In the genomic region with DNA sequence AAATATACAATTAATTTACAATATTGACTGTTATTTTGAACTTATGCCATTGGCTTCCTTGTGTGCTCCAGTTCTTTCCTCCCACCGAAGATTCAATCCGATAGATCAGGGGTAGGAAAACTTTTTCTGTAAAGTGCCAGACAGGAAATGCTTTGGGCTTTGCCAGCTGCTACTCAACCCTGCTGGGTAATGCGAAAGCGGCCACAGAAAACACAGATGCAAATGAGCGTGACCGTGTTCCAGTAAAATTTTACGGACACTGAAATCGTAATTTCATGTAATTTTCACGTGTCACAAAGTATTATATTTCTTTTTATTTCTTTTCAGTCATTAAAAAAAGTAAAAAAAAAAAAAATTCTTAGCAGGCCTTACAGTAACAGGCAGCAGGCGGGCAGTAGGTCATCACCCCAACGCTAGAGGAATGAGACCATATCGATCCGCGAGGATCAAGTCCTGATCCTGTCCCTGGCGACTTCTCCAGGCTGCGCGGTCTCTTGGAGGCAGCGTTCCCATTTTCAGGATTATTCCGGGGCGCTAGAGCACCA, we compare ENCODE assay signal across 1 cellular context.
A peak's percentile ranks its signal among the peaks of the same experiment; 100 is the strongest.
TF ChIP-seq lines count a peak whose summit lies in the region.

No MANE protein-coding gene starts in this region.

TF ChIP-seq in H1, 55 proteins besides CTCF, POLR2A, EP300 and RAD21:
- TF ChIP-seq SIN3A (conservative IDR thresholded peaks at IDR 0.05 in 1 of 2, IDR thresholded peaks at IDR 0.05 in 1 of 2; ENCODE audit: low read depth in 1 of 2, low read length in 2 of 2), result 0 out of 4 replicates have a peak, but pooled peaks of 1 of the 2 experiments have one; percentile 43
- no peak for TF ChIP-seq SAP30 (IDR thresholded peaks at IDR 0.05; ENCODE audit: insufficient read depth, insufficient replicate concordance, low read length)
